In the genomic region with DNA sequence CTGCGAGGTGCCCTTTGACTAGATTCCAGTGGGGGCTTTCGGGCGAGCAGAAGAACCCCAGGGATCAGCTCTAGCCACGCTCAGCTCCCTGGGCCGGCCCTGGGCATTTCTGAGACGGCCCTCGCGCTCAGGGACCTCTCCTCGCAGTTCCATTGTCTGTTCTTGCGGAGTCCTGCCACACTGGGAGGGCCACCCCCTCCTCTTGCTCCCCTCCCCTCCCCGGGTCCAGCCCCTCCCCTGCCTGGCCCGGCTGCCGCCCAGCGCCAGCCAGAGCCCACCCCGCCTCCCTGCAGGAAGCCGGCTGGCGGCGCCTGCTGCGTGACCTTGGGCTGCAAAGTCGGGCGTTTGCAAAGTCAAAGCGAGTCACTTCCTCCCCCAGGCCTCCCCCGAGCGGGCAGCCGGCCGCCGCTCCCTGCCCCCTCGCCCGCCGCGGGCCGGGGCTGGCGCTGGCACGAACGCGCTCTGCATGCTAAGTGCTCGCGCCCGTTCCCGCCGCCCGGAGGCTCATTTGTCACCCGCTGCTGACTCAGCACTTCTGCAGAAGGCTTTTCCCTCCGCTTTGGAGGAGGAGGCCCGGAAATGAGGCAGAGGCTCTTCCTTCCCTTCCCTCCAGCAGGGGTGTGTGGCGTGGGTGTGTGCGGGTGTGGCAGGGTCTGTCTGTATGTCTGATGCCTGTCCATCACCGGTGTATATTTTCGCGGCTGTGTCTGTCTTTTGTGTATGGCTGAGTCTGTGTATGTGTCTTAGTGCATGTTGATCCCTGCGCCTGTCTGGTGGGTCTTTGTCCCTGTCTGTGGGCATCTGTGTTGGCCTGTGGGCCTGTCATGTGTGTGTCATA, we compare ENCODE assay signal across 8 cellular contexts.
DNase-seq lines count a peak whose midpoint lies in the region; ATAC-seq and TF ChIP-seq lines count a peak whose summit lies in the region.

No MANE protein-coding gene starts in this region.

- no peaks in the 10 kb centered on the region for H3K27me3 Mint-ChIP-seq in T-helper 1 cell treated with Interleukin-12 subunit alpha and Interleukin-12 subunit beta and Interleukin-4 antibody, amounts not matched to agents 30 μg/mL and 1 μg/mL, for 36 hours (ENCODE audit: low read depth)

- H3K27ac ChIP-seq in psoas muscle: peak overlapping the region; percentile 99

- no peak for TF ChIP-seq CTCF in psoas muscle (IDR thresholded peaks at IDR 0.05)

- no peaks in the 10 kb centered on the region for H3K9me3 ChIP-seq in psoas muscle

- WGBS in psoas muscle, 3 donors: 2 to 5% (median 2%) methylated on average over 40 to 51 of the region's 51 CpGs

- no peaks in the 10 kb centered on the region for H3K36me3 ChIP-seq in psoas muscle (ENCODE audit: insufficient read depth in 1 of 2, low read depth in 1 of 2)

- no peaks in the 10 kb centered on the region for H3K27me3 ChIP-seq in psoas muscle (ENCODE audit: insufficient read depth in 3 of 3, low read length in 2 of 3)

- H3K4me3 Mint-ChIP-seq in T-helper 1 cell treated with Interleukin-12 subunit alpha and Interleukin-12 subunit beta and Interleukin-4 antibody, amounts not matched to agents 30 μg/mL and 1 μg/mL, for 36 hours: peak overlapping the region; percentile 87

- H3K4me1 Mint-ChIP-seq in T-helper 1 cell treated with Interleukin-12 subunit alpha and Interleukin-12 subunit beta and Interleukin-4 antibody, amounts not matched to agents 30 μg/mL and 1 μg/mL, for 36 hours (ENCODE audit: low read depth): peaks cover 55% of the 10 kb centered on the region

- H3K4me1 ChIP-seq in psoas muscle: peaks cover 53% of the 10 kb centered on the region

- peak overlapping the region; percentile 62 for H3K4me3 ChIP-seq in psoas muscle

- H3K36me3 Mint-ChIP-seq in T-helper 1 cell treated with Interleukin-12 subunit alpha and Interleukin-12 subunit beta and Interleukin-4 antibody, amounts not matched to agents 30 μg/mL and 1 μg/mL, for 36 hours (ENCODE audit: low read depth): no peaks in the 10 kb centered on the region

- DNase-seq in GDM1 (lab: John Stamatoyannopoulos, UW) (peak; percentile 87), NCI-H1694 treated with DMSO at 0.1 percent for 48 hours (lab: John Stamatoyannopoulos, UW) (peak; percentile 99), amniotic stem cell (lab: John Stamatoyannopoulos, UW) (peak; percentile 92), left ventricle myocardium superior (peak; percentile 92), psoas muscle (peak; percentile 90 to 92), ureter (ENCODE audit: low spot score) (peak; percentile 95)

- ATAC-seq in HG02610 (IDR thresholded peaks at IDR 0.05; ENCODE audit: unreplicated experiment) (peak; percentile 19), left ventricle myocardium superior (peak; percentile 84), psoas muscle (peak; percentile 74 to 78 (median 76))

- H3K9me3 Mint-ChIP-seq in T-helper 1 cell treated with Interleukin-12 subunit alpha and Interleukin-12 subunit beta and Interleukin-4 antibody, amounts not matched to agents 30 μg/mL and 1 μg/mL, for 36 hours: no peaks in the 10 kb centered on the region

- intact Hi-C loops in left ventricle myocardium superior (cut with micrococcal nuclease): loop anchor here (10.0 kb wide), 1 partner anchor 68 kb away; the partner anchor contains the start of gene IRF2BPL
- intact Hi-C loops in psoas muscle (cut with DNase I): loop anchor here (2.0 to 5.0 kb wide), 3 partner anchors 38 to 71 kb away; partner anchors contain the start of gene IRF2BPL (in 1 of the 2)

- H3K27ac Mint-ChIP-seq in T-helper 1 cell treated with Interleukin-12 subunit alpha and Interleukin-12 subunit beta and Interleukin-4 antibody, amounts not matched to agents 30 μg/mL and 1 μg/mL, for 36 hours: peak overlapping the region; percentile 97

Comparison
In these comparisons a context has a peak if more than half of its experiments do, and no peak if none do; other contexts are left out.
1. Peak in every context shown above with its lines: DNase-seq, ATAC-seq, H3K4me3 ChIP-seq and H3K27ac ChIP-seq.
2. ATAC-seq: peak in every context shown above with its lines; median percentile 84 in left ventricle myocardium superior; 76 in psoas muscle; 19 in HG02610.